ENCODE assay signal across 36 cellular contexts in genomic region chr5:77955577-77955976, GRCh38.
"Had no signal": no experiment of that assay in that cellular context is flagged by ENCODE, and none has a peak within 500 bp of the region (broad histone marks: within the 10 kb centered on the region; RNA-seq: fewer than 3 reads in every experiment).

No MANE protein-coding gene starts in this region.

- ATAC-seq: activated CD8-positive, alpha-beta T cell treated with anti-CD3 and anti-CD28 coated beads for 36 hours; activated naive CD4-positive, alpha-beta T cell treated with anti-CD3 and anti-CD28 coated beads, Interleukin-2, amount 50 U/mL, for 72 hours; activated T-cell treated with anti-CD3 and anti-CD28 coated beads, Interleukin-2, amount 50 U/mL, for 4 hours; activated T-cell treated with anti-CD3 and anti-CD28 coated beads, Interleukin-2, amount 50 U/mL, for 72 hours; activated T-helper 17 cell treated with anti-CD3 and anti-CD28 coated beads, Interleukin-2, amount 50 U/mL, for 72 hours; body of pancreas had no signal

- H3K4me3 ChIP-seq: adrenal gland, body of pancreas, breast epithelium, cardiac muscle cell had no signal

- DNase-seq: activated B cell treated with CpG ODN at 0.5 μM for 24 hours; activated CD4-positive, alpha-beta memory T cell treated with anti-CD3 and anti-CD28 coated beads for 36 hours; activated CD4-positive, alpha-beta T cell treated with anti-CD3 and anti-CD28 coated beads for 4 hours; activated CD4-positive, alpha-beta T cell treated with anti-CD3 and anti-CD28 coated beads, Interleukin-2, amount 10 ng/mL, durations not matched to agents 24 days and 14 days; activated CD4-positive, alpha-beta T cell treated with anti-CD3 and anti-CD28 coated beads, Interleukin-2, amount 50 U/mL, for 1 hour; activated CD4-positive, alpha-beta T cell treated with anti-CD3 and anti-CD28 coated beads, Interleukin-2, amount 50 U/mL, for 4 hours; activated CD4-positive, CD25-positive, alpha-beta regulatory T cell treated with anti-CD3 and anti-CD28 coated beads, Interleukin-2, amount 50 U/mL, for 72 hours; activated CD8-positive, alpha-beta memory T cell treated with anti-CD3 and anti-CD28 coated beads, Interleukin-2, amount 50 U/mL, for 4 hours; activated CD8-positive, alpha-beta T cell treated with anti-CD3 and anti-CD28 coated beads for 36 hours; activated effector memory CD4-positive, alpha-beta T cell treated with anti-CD3 and anti-CD28 coated beads, Interleukin-2, amount 50 U/mL, for 16 hours; activated gamma-delta T cell treated with Interleukin-2 at 50 U/mL for 16 hours; activated naive CD4-positive, alpha-beta T cell; activated naive CD4-positive, alpha-beta T cell treated with anti-CD3 and anti-CD28 coated beads for 36 hours; activated naive CD4-positive, alpha-beta T cell treated with anti-CD3 and anti-CD28 coated beads, Interleukin-2, amount 50 U/mL, for 16 hours; activated naive CD8-positive, alpha-beta T cell treated with anti-CD3 and anti-CD28 coated beads for 36 hours; activated T-cell treated with anti-CD3 and anti-CD28 coated beads for 4 hours; activated T-cell treated with anti-CD3 and anti-CD28 coated beads, Interleukin-2, amount 50 U/mL, for 1 hour; activated T-cell treated with anti-CD3 and anti-CD28 coated beads, Interleukin-2, amount 50 U/mL, for 4 hours; activated T-cell treated with anti-CD3 and anti-CD28 coated beads, Interleukin-2, amount 50 U/mL, for 72 hours; adrenal gland; amniotic stem cell; aorta; body of pancreas; brain microvascular endothelial cell; caudate nucleus; cerebellar nuclear complex; T-helper 1 cell; T-helper 2 cell; T-helper 9 cell had no signal

- H3K9me3 ChIP-seq: adrenal gland, body of pancreas, breast epithelium had no signal

- FAIRE-seq: astrocyte, TTC549 had no signal

- H3K27ac ChIP-seq: adrenal gland, body of pancreas, brain microvascular endothelial cell, breast epithelium, cardiac muscle cell, VCaP had no signal

- H3K36me3 ChIP-seq: adrenal gland, brain microvascular endothelial cell, breast epithelium, cardiac muscle cell had no signal

- H3K4me1 ChIP-seq: breast epithelium had no signal
